Comparison of ENCODE assay signal across 32 cellular contexts in genomic region chr10:133178357-133179127, GRCh38. TPM values are rescaled to one million over a fixed set of nuclear protein-coding genes. Genes with fewer than 3 reads are reported as not detected.
"Had no signal": no experiment of that assay in that cellular context is flagged by ENCODE, and none has a peak within 500 bp of the region (broad histone marks: within the 10 kb centered on the region; RNA-seq: fewer than 3 reads in every experiment).

No MANE protein-coding gene starts in this region.

- H3K9me3 ChIP-seq: adrenal gland, body of pancreas, breast epithelium, Peyer's patch had no signal

- H3K36me3 ChIP-seq: adrenal gland, breast epithelium, Peyer's patch had no signal

- H3K4me3 ChIP-seq: adrenal gland, body of pancreas, breast epithelium, K562, Peyer's patch had no signal

- ATAC-seq: activated CD8-positive, alpha-beta memory T cell treated with anti-CD3 and anti-CD28 coated beads, Interleukin-2, amount 10 ng/mL, durations not matched to agents 7 days and 5 days; activated naive CD4-positive, alpha-beta T cell treated with anti-CD3 and anti-CD28 coated beads, Interleukin-2, amount 50 U/mL, for 72 hours; body of pancreas; K562; PC-3 had no signal

- H3K27ac ChIP-seq: adrenal gland, body of pancreas, breast epithelium, Peyer's patch, VCaP had no signal

- DNase-seq: activated CD4-positive, alpha-beta memory T cell treated with anti-CD3 and anti-CD28 coated beads, Interleukin-2, amount 10 ng/mL, durations not matched to agents 7 days and 5 days; activated CD4-positive, alpha-beta T cell treated with anti-CD3 and anti-CD28 coated beads for 1 hour; activated CD4-positive, alpha-beta T cell treated with anti-CD3 and anti-CD28 coated beads for 48 hours; activated CD4-positive, CD25-positive, alpha-beta regulatory T cell; activated CD8-positive, alpha-beta memory T cell treated with anti-CD3 and anti-CD28 coated beads for 24 hours; activated CD8-positive, alpha-beta memory T cell treated with anti-CD3 and anti-CD28 coated beads, Interleukin-2, amount 10 ng/mL, durations not matched to agents 7 days and 5 days; activated CD8-positive, alpha-beta memory T cell treated with anti-CD3 and anti-CD28 coated beads, Interleukin-2, amount 50 U/mL, for 48 hours; activated gamma-delta T cell; activated naive CD4-positive, alpha-beta T cell treated with anti-CD3 and anti-CD28 coated beads for 36 hours; activated T-cell treated with anti-CD3 and anti-CD28 coated beads, Interleukin-2, amount 50 U/mL, for 48 hours; adrenal gland; caudate nucleus; NCI-H1105; NCI-H1417 treated with DMSO at 0.1 percent for 48 hours; NCI-H187 treated with DMSO at 0.1 percent for 48 hours; NCI-H2081; NCI-H345; NCI-H524 treated with DMSO at 0.1 percent for 48 hours; PC-3; RPMI8226; SW 1271; T-helper 1 cell; T-helper 2 cell; T-helper 9 cell had no signal

- H3K27me3 ChIP-seq: adrenal gland, body of pancreas, Peyer's patch had no signal

- H3K4me1 ChIP-seq: adrenal gland, body of pancreas, breast epithelium, Peyer's patch had no signal

RNA-seq across cellular contexts. Expression of gene KNDC1, which starts 18.5 kb away (rescaled TPM):
- total RNA-seq: activated naive CD4-positive, alpha-beta T cell treated with anti-CD3 and anti-CD28 coated beads for 36 hours; M059J; PC-3 had no signal

RNA-seq across cellular contexts. Expression of gene UTF1, which starts 51.5 kb away (rescaled TPM):
- total RNA-seq: activated CD4-positive, alpha-beta memory T cell treated with anti-CD3 and anti-CD28 coated beads, Interleukin-2, amount 10 ng/mL, durations not matched to agents 7 days and 5 days; activated CD8-positive, alpha-beta memory T cell treated with anti-CD3 and anti-CD28 coated beads, Interleukin-2, amount 10 ng/mL, durations not matched to agents 7 days and 5 days; activated naive CD4-positive, alpha-beta T cell treated with anti-CD3 and anti-CD28 coated beads for 36 hours; activated naive CD4-positive, alpha-beta T cell treated with anti-CD3 and anti-CD28 coated beads, Interleukin-2, amount 50 U/mL, for 72 hours; body of pancreas; breast epithelium; M059J; NCI-H460; PC-3; Peyer's patch had no signal

RNA-seq across cellular contexts. Expression of gene VENTX, which starts 59.1 kb away (rescaled TPM):
- total RNA-seq: activated CD4-positive, alpha-beta memory T cell treated with anti-CD3 and anti-CD28 coated beads, Interleukin-2, amount 10 ng/mL, durations not matched to agents 7 days and 5 days; activated naive CD4-positive, alpha-beta T cell treated with anti-CD3 and anti-CD28 coated beads for 36 hours; activated naive CD4-positive, alpha-beta T cell treated with anti-CD3 and anti-CD28 coated beads, Interleukin-2, amount 50 U/mL, for 72 hours; M059J; NCI-H460; PC-3 had no signal
